11 cellular contexts compared by ENCODE assay signal in genomic region chr4:140158234-140159030, GRCh38. TPM values are rescaled to one million over a fixed set of nuclear protein-coding genes. Genes with fewer than 3 reads are reported as not detected.
DNase-seq lines count a peak whose midpoint lies in the region; ATAC-seq and TF ChIP-seq lines count a peak whose summit lies in the region.
"Had no signal": no experiment of that assay in that cellular context is flagged by ENCODE, and none has a peak within 500 bp of the region (broad histone marks: within the 10 kb centered on the region; RNA-seq: fewer than 3 reads in every experiment).

No MANE protein-coding gene starts in this region.

- H3K4me3 Mint-ChIP-seq in stimulated activated memory B cell treated with anti-CD40 and anti-IgM and Interleukin-4, amounts not matched to agents 10 μg/mL and 1 μg/mL and 100 μg/mL, for 72 hours: no peak overlapping the region
- H3K4me3 Mint-ChIP-seq: natural killer cell treated with Interleukin-12 subunit alpha and Interleukin-12 subunit beta and Interleukin-15 and Interleukin-18, amount 100 ng/mL, for 72 hours had no signal

- H3K9me3 Mint-ChIP-seq in stimulated activated memory B cell treated with anti-CD40 and anti-IgM and Interleukin-4, amounts not matched to agents 10 μg/mL and 1 μg/mL and 100 μg/mL, for 72 hours: peaks cover 4% of the 10 kb centered on the region
- H3K9me3 Mint-ChIP-seq: natural killer cell treated with Interleukin-12 subunit alpha and Interleukin-12 subunit beta and Interleukin-15 and Interleukin-18, amount 100 ng/mL, for 72 hours had no signal

- in situ Hi-C loops in GM13976 (cut with MboI; ENCODE audit: low sequenced_read_pairs, unreplicated experiment): no loop called here

- H3K36me3 Mint-ChIP-seq in stimulated activated memory B cell treated with anti-CD40 and anti-IgM and Interleukin-4, amounts not matched to agents 10 μg/mL and 1 μg/mL and 100 μg/mL, for 72 hours: no peaks in the 10 kb centered on the region
- H3K36me3 Mint-ChIP-seq: natural killer cell treated with Interleukin-12 subunit alpha and Interleukin-12 subunit beta and Interleukin-15 and Interleukin-18, amount 100 ng/mL, for 72 hours had no signal

- H3K27me3 Mint-ChIP-seq in stimulated activated memory B cell treated with anti-CD40 and anti-IgM and Interleukin-4, amounts not matched to agents 10 μg/mL and 1 μg/mL and 100 μg/mL, for 72 hours: peaks cover 61% of the 10 kb centered on the region

- H3K4me3 ChIP-seq in LNCaP clone FGC (ENCODE audit: low read depth, low read length) (no peak overlapping the region), fibroblast of villous mesenchyme (ENCODE audit: low read depth, low read length) (no peak overlapping the region)
- H3K4me3 ChIP-seq: adrenal gland had no signal

- ATAC-seq in HG02610 (IDR thresholded peaks at IDR 0.05; ENCODE audit: unreplicated experiment) (no peak), HG03565 (IDR thresholded peaks at IDR 0.05; ENCODE audit: unreplicated experiment) (no peak)
- no peak for ATAC-seq in stimulated activated memory B cell treated with anti-CD40 and anti-IgM and Interleukin-4, amounts not matched to agents 10 μg/mL and 1 μg/mL and 100 μg/mL, for 72 hours
- ATAC-seq: natural killer cell treated with Interleukin-12 subunit alpha and Interleukin-12 subunit beta and Interleukin-15 and Interleukin-18, amount 100 ng/mL, for 72 hours had no signal

- H3K4me1 Mint-ChIP-seq in stimulated activated memory B cell treated with anti-CD40 and anti-IgM and Interleukin-4, amounts not matched to agents 10 μg/mL and 1 μg/mL and 100 μg/mL, for 72 hours: peaks cover 21% of the 10 kb centered on the region

- TF ChIP-seq CTCF in 22Rv1 (IDR thresholded peaks at IDR 0.05): no peak
- no peak for TF ChIP-seq CTCF in LNCaP clone FGC (IDR thresholded peaks at IDR 0.05; ENCODE audit: control insufficient read depth, extremely low read depth, insufficient read depth)
- TF ChIP-seq CTCF in fibroblast of villous mesenchyme (IDR thresholded peaks at IDR 0.05; ENCODE audit: insufficient read depth, low read depth, low read length): no peak
- TF ChIP-seq CTCF in GM13976 (IDR thresholded peaks at IDR 0.05; ENCODE audit: borderline replicate concordance, control extremely low read depth, extremely low read depth, insufficient read depth, missing control alignments): no peak

- peak overlapping the region; percentile 62 for H3K27ac ChIP-seq in 22Rv1

- no peak overlapping the region for H3K27ac Mint-ChIP-seq in stimulated activated memory B cell treated with anti-CD40 and anti-IgM and Interleukin-4, amounts not matched to agents 10 μg/mL and 1 μg/mL and 100 μg/mL, for 72 hours
- H3K27ac Mint-ChIP-seq: natural killer cell treated with Interleukin-12 subunit alpha and Interleukin-12 subunit beta and Interleukin-15 and Interleukin-18, amount 100 ng/mL, for 72 hours had no signal

- DNase-seq in LNCaP clone FGC (ENCODE audit: low read depth): peak; percentile 86
- peak; percentile 40 for DNase-seq in SHP77 treated with DMSO at 0.1 percent for 48 hours (lab: John Stamatoyannopoulos, UW)
- peak; percentile 13 for DNase-seq in fibroblast of villous mesenchyme (ENCODE audit: low read depth)
- DNase-seq in GM13976 (ENCODE audit: low spot score): no peak
- DNase-seq: activated CD4-positive, alpha-beta T cell treated with anti-CD3 and anti-CD28 coated beads for 1 hour had no signal

RNA-seq across cellular contexts. Expression of gene MAML3, which starts 4.4 kb away (rescaled TPM):
- 4.2 and 6.5 TPM in 2 replicates for total RNA-seq in fibroblast of villous mesenchyme
